ENCODE assay signal across 6 cellular contexts in genomic region chr19:50099696-50100095, GRCh38.
DNase-seq lines count a peak whose midpoint lies in the region; ATAC-seq, FAIRE-seq and TF ChIP-seq lines count a peak whose summit lies in the region.
"Not testable (repeated sequence)": the region's sequence is repeated elsewhere in the genome, so short reads cannot be mapped to it uniquely, and the experiment has no call there.

No MANE protein-coding gene starts in this region.

- POLR2A ChIA-PET in activated CD8-positive, alpha-beta T cell treated with anti-CD3 and anti-CD28 coated beads, Interleukin-2, amount 10 ng/mL, durations not matched to agents 7 days and 5 days (lab: Charles Lee): not testable (repeated sequence)

- not testable (repeated sequence) for H3K4me3 ChIP-seq in brain microvascular endothelial cell (ENCODE audit: low read depth, low read length); kidney (ENCODE audit: low read length in 2 of 2)

- FAIRE-seq in kidney (lab: Jason Lieb, UNC): not testable (repeated sequence)

- not testable (repeated sequence) for H3K27ac Mint-ChIP-seq in activated CD4-positive, alpha-beta T cell treated with anti-CD3 and anti-CD28 coated beads, Interleukin-2, amount 10 ng/mL, durations not matched to agents 24 days and 14 days; activated CD8-positive, alpha-beta T cell treated with anti-CD3 and anti-CD28 coated beads, Interleukin-2, amount 10 ng/mL, durations not matched to agents 7 days and 5 days; natural killer cell

- in situ Hi-C loops in brain microvascular endothelial cell (cut with HindIII; ENCODE audit: low pct_ligation_motif_present, low sequenced_read_pairs): not testable (repeated sequence)

- not testable (repeated sequence) for H3K4me1 Mint-ChIP-seq in activated CD4-positive, alpha-beta T cell treated with anti-CD3 and anti-CD28 coated beads, Interleukin-2, amount 10 ng/mL, durations not matched to agents 24 days and 14 days; activated CD8-positive, alpha-beta T cell treated with anti-CD3 and anti-CD28 coated beads, Interleukin-2, amount 10 ng/mL, durations not matched to agents 7 days and 5 days (ENCODE audit: low read depth); natural killer cell

- H3K9me3 ChIP-seq in kidney (ENCODE audit: control insufficient read depth in 1 of 2, low read length in 2 of 2): not testable (repeated sequence)

- H3K36me3 Mint-ChIP-seq in activated CD4-positive, alpha-beta T cell treated with anti-CD3 and anti-CD28 coated beads, Interleukin-2, amount 10 ng/mL, durations not matched to agents 24 days and 14 days (ENCODE audit: low read depth); activated CD8-positive, alpha-beta T cell treated with anti-CD3 and anti-CD28 coated beads, Interleukin-2, amount 10 ng/mL, durations not matched to agents 7 days and 5 days (ENCODE audit: low read depth); natural killer cell: not testable (repeated sequence)

- H3K36me3 ChIP-seq in brain microvascular endothelial cell (replicated peaks); kidney (ENCODE audit: control insufficient read depth in 1 of 2, insufficient read depth in 2 of 2, low read length in 2 of 2): not testable (repeated sequence)

- intact Hi-C loops in activated CD4-positive, alpha-beta T cell treated with anti-CD3 and anti-CD28 coated beads, Interleukin-2, amount 10 ng/mL, durations not matched to agents 24 days and 14 days (cut with micrococcal nuclease); kidney (cut with DNase I); natural killer cell (cut with micrococcal nuclease): not testable (repeated sequence)

- not testable (repeated sequence) for H3K27me3 ChIP-seq in brain microvascular endothelial cell (replicated peaks)

- H3K27me3 Mint-ChIP-seq in activated CD4-positive, alpha-beta T cell treated with anti-CD3 and anti-CD28 coated beads, Interleukin-2, amount 10 ng/mL, durations not matched to agents 24 days and 14 days; activated CD8-positive, alpha-beta T cell treated with anti-CD3 and anti-CD28 coated beads, Interleukin-2, amount 10 ng/mL, durations not matched to agents 7 days and 5 days (ENCODE audit: low read depth); natural killer cell (ENCODE audit: low read depth in 2 of 2): not testable (repeated sequence)

- H3K9me3 Mint-ChIP-seq in activated CD4-positive, alpha-beta T cell treated with anti-CD3 and anti-CD28 coated beads, Interleukin-2, amount 10 ng/mL, durations not matched to agents 24 days and 14 days; activated CD8-positive, alpha-beta T cell treated with anti-CD3 and anti-CD28 coated beads, Interleukin-2, amount 10 ng/mL, durations not matched to agents 7 days and 5 days (ENCODE audit: insufficient read depth); natural killer cell: not testable (repeated sequence)

- H3K27ac ChIP-seq in 22Rv1: peak overlapping the region; percentile 79
- not testable (repeated sequence) for H3K27ac ChIP-seq in brain microvascular endothelial cell; kidney (ENCODE audit: low read depth in 2 of 2, low read length in 2 of 2)

- CTCF ChIA-PET in activated CD8-positive, alpha-beta T cell treated with anti-CD3 and anti-CD28 coated beads, Interleukin-2, amount 10 ng/mL, durations not matched to agents 7 days and 5 days (lab: Charles Lee): not testable (repeated sequence)

- peak; percentile 66 for DNase-seq in activated CD4-positive, alpha-beta T cell treated with anti-CD3 and anti-CD28 coated beads, Interleukin-2, amount 10 ng/mL, durations not matched to agents 24 days and 14 days
- peak; percentile 21 for DNase-seq in activated CD8-positive, alpha-beta T cell treated with anti-CD3 and anti-CD28 coated beads, Interleukin-2, amount 10 ng/mL, durations not matched to agents 7 days and 5 days
- DNase-seq in brain microvascular endothelial cell (peak; percentile 0), kidney (peak; percentile 18), natural killer cell (peak; percentile 18)

- TF ChIP-seq CTCF in 22Rv1 (IDR thresholded peaks at IDR 0.05); brain microvascular endothelial cell (IDR thresholded peaks at IDR 0.05; ENCODE audit: low read depth, low read length, missing control alignments); kidney (IDR thresholded peaks at IDR 0.05; ENCODE audit: borderline replicate concordance, extremely low read depth, insufficient read depth); natural killer cell (IDR thresholded peaks at IDR 0.05): not testable (repeated sequence)

- H3K4me3 Mint-ChIP-seq in activated CD4-positive, alpha-beta T cell treated with anti-CD3 and anti-CD28 coated beads, Interleukin-2, amount 10 ng/mL, durations not matched to agents 24 days and 14 days; activated CD8-positive, alpha-beta T cell treated with anti-CD3 and anti-CD28 coated beads, Interleukin-2, amount 10 ng/mL, durations not matched to agents 7 days and 5 days; natural killer cell: not testable (repeated sequence)

- not testable (repeated sequence) for H3K9ac ChIP-seq in kidney (ENCODE audit: low read length in 2 of 2)

- not testable (repeated sequence) for ATAC-seq in activated CD8-positive, alpha-beta T cell treated with anti-CD3 and anti-CD28 coated beads, Interleukin-2, amount 10 ng/mL, durations not matched to agents 7 days and 5 days; natural killer cell

- not testable (repeated sequence) for H3K4me1 ChIP-seq in kidney (ENCODE audit: control insufficient read depth in 1 of 2, insufficient read depth in 1 of 2, low read depth in 1 of 2, low read length in 2 of 2)

Comparison
In these comparisons a context has a peak if more than half of its experiments do, and no peak if none do; other contexts are left out.
1. DNase-seq: peak in every context shown above with its lines; median percentile 66 in activated CD4-positive, alpha-beta T cell treated with anti-CD3 and anti-CD28 coated beads, Interleukin-2, amount 10 ng/mL, durations not matched to agents 24 days and 14 days; 21 in activated CD8-positive, alpha-beta T cell treated with anti-CD3 and anti-CD28 coated beads, Interleukin-2, amount 10 ng/mL, durations not matched to agents 7 days and 5 days; 18 in kidney; 18 in natural killer cell; 0 in brain microvascular endothelial cell.